7 cellular contexts compared by ENCODE assay signal in genomic region chr22:38720350-38720749, GRCh38.
"Had no signal": no experiment of that assay in that cellular context is flagged by ENCODE, and none has a peak within 500 bp of the region (broad histone marks: within the 10 kb centered on the region; RNA-seq: fewer than 3 reads in every experiment).

No MANE protein-coding gene starts in this region.

- H3K4me3 ChIP-seq: GM23248, HAP-1 had no signal

- H3K9me3 ChIP-seq: HAP-1 had no signal

- H3K4me1 ChIP-seq: HAP-1 had no signal

- H3K27me3 Mint-ChIP-seq: IgD-negative memory B cell had no signal

- H3K36me3 Mint-ChIP-seq: IgD-negative memory B cell had no signal

- DNase-seq: GM23248, GOT3, H7, HFFc6 had no signal

- H3K4me3 Mint-ChIP-seq: HFFc6, IgD-negative memory B cell had no signal

- H3K9me3 Mint-ChIP-seq: HFFc6, IgD-negative memory B cell had no signal

- H3K27ac ChIP-seq: HL-60 had no signal

- H3K27ac Mint-ChIP-seq: HFFc6 had no signal
